In the genomic region with DNA sequence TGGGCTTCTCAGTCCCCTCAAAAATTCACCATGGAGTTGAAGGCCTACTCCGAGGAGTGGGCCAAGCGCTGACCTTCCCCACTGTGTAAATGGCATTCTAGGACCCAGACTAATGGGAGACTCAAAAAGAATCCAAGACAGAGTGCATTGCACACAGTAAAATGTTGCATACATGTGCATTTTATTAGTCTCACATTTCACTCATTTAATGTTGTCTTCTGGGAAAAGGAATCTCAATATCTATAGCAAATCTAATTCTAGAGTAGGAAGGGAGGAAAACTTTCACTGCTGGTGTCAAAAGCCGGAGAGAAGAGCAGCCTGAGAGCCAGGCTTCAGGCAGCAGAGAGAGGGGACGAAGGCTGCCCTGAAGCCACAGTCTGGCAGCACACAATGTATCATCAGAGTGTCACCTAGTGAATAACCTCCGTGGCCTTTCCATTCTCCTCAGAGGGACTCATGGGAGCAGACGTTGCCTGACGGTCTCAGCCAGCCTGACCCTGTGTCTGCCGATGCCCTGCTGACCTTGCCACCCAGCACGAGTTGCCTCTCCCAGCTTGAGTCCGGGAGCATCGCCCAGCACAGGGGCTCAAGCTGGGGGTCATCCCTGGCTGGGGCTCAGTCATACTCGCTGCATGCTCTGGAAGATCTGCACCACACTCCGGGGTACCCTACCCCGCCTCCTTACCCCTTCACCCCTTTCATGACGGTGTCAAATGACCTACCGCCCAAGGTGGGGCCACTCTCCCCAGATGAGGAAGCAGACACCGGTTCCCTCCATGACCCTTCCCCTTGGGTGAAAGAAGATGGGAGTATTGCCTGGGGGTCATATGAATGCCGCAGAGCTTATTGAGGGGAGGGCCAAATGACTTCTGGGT, we compare ENCODE assay signal across 2 cellular contexts.
TF ChIP-seq lines count a peak whose summit lies in the region.

No MANE protein-coding gene starts in this region.

TF ChIP-seq in SK-N-SH treated with all-trans-retinoic acid at 6 μM for 48 hours, 23 proteins besides CTCF, POLR2A, EP300 and RAD21 (continued from another document):
- TF ChIP-seq, protein P1, sequence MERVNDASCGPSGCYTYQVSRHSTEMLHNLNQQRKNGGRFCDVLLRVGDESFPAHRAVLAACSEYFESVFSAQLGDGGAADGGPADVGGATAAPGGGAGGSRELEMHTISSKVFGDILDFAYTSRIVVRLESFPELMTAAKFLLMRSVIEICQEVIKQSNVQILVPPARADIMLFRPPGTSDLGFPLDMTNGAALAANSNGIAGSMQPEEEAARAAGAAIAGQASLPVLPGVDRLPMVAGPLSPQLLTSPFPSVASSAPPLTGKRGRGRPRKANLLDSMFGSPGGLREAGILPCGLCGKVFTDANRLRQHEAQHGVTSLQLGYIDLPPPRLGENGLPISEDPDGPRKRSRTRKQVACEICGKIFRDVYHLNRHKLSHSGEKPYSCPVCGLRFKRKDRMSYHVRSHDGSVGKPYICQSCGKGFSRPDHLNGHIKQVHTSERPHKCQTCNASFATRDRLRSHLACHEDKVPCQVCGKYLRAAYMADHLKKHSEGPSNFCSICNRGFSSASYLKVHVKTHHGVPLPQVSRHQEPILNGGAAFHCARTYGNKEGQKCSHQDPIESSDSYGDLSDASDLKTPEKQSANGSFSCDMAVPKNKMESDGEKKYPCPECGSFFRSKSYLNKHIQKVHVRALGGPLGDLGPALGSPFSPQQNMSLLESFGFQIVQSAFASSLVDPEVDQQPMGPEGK (CRISPR knock-in tag; IDR thresholded peaks at IDR 0.05; ENCODE audit: borderline replicate concordance) = no peak
- TF ChIP-seq CSDC2 (CRISPR knock-in tag; IDR thresholded peaks at IDR 0.05) (no peak), SNAI2 (CRISPR knock-in tag; IDR thresholded peaks at IDR 0.05) (no peak), POU6F1 (CRISPR knock-in tag; IDR thresholded peaks at IDR 0.05; ENCODE audit: borderline replicate concordance, low read depth) (no peak), ARNTL (CRISPR knock-in tag; IDR thresholded peaks at IDR 0.05; ENCODE audit: borderline replicate concordance, low read depth) (no peak), ZNF70 (CRISPR knock-in tag; IDR thresholded peaks at IDR 0.05) (no peak), RARB (CRISPR knock-in tag; IDR thresholded peaks at IDR 0.05) (no peak), ZFP30 (CRISPR knock-in tag; IDR thresholded peaks at IDR 0.05) (no peak), ZFP3 (CRISPR knock-in tag; IDR thresholded peaks at IDR 0.05) (no peak), ZNF565 (CRISPR knock-in tag; conservative IDR thresholded peaks at IDR 0.05; ENCODE audit: low read depth) (no peak), OSR1 (CRISPR knock-in tag; IDR thresholded peaks at IDR 0.05) (no peak), ZNF8 (CRISPR knock-in tag; IDR thresholded peaks at IDR 0.05) (no peak), ZC3H10 (CRISPR knock-in tag; IDR thresholded peaks at IDR 0.05) (no peak), CSRNP3 (CRISPR knock-in tag; IDR thresholded peaks at IDR 0.05) (0 out of 2 replicates have a peak, but pooled peaks have one; percentile 61)
- TF ChIP-seq, protein P2, sequence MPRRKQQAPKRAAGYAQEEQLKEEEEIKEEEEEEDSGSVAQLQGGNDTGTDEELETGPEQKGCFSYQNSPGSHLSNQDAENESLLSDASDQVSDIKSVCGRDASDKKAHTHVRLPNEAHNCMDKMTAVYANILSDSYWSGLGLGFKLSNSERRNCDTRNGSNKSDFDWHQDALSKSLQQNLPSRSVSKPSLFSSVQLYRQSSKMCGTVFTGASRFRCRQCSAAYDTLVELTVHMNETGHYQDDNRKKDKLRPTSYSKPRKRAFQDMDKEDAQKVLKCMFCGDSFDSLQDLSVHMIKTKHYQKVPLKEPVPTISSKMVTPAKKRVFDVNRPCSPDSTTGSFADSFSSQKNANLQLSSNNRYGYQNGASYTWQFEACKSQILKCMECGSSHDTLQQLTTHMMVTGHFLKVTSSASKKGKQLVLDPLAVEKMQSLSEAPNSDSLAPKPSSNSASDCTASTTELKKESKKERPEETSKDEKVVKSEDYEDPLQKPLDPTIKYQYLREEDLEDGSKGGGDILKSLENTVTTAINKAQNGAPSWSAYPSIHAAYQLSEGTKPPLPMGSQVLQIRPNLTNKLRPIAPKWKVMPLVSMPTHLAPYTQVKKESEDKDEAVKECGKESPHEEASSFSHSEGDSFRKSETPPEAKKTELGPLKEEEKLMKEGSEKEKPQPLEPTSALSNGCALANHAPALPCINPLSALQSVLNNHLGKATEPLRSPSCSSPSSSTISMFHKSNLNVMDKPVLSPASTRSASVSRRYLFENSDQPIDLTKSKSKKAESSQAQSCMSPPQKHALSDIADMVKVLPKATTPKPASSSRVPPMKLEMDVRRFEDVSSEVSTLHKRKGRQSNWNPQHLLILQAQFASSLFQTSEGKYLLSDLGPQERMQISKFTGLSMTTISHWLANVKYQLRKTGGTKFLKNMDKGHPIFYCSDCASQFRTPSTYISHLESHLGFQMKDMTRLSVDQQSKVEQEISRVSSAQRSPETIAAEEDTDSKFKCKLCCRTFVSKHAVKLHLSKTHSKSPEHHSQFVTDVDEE (CRISPR knock-in tag; IDR thresholded peaks at IDR 0.05) = no peak

TF ChIP-seq in SK-N-SH, 30 proteins besides CTCF, POLR2A, EP300 and RAD21 (continued from another document):
- TF ChIP-seq, protein P3, sequence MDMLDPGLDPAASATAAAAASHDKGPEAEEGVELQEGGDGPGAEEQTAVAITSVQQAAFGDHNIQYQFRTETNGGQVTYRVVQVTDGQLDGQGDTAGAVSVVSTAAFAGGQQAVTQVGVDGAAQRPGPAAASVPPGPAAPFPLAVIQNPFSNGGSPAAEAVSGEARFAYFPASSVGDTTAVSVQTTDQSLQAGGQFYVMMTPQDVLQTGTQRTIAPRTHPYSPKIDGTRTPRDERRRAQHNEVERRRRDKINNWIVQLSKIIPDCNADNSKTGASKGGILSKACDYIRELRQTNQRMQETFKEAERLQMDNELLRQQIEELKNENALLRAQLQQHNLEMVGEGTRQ (IDR thresholded peaks at IDR 0.05; ENCODE audit: borderline replicate concordance, low read depth, low read length) = no peak
- TF ChIP-seq CHD2 (IDR thresholded peaks at IDR 0.05; ENCODE audit: low read length, partially characterized antibody) (no peak), SMC3 (IDR thresholded peaks at IDR 0.05; ENCODE audit: low read depth, low read length) (no peak), FOXJ3 (CRISPR knock-in tag; IDR thresholded peaks at IDR 0.05) (no peak), JUND (IDR thresholded peaks at IDR 0.05) (no peak), MAX (IDR thresholded peaks at IDR 0.05; ENCODE audit: low read depth) (no peak), USF1 (IDR thresholded peaks at IDR 0.05; ENCODE audit: borderline replicate concordance, low read depth) (no peak), ZBTB33 (IDR thresholded peaks at IDR 0.05; ENCODE audit: borderline replicate concordance, low read depth) (no peak), TCF12 (IDR thresholded peaks at IDR 0.05) (no peak)
